In the genomic region with DNA sequence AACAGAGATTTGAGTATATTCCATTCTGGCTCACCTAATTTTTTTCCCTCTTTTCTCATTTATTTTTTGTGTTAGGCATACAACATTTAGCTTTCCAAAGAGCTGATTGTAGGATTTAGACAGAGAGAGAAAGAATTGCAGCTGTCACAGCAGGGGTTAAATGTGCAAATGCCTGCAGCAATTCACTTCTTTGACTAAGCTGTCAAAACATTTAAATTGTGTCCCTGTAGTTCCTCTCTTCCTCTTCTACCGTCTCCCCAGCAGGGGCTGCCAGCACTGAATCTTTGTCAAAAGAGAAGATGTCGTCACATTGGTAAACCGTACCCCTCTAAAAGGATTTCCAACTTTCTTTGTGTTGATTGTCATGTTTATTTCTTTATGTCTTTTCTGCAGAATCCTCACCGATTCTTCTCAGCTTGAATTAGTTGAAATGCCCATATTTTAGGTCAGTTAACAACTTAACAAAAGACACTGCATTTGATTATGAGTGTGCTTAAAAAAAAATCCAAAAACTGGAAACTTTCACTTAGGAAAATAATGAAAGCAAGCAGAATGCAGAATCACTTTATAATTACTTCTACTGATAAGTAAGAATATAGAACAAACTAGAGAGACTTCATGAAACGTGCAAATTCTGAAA, we compare ENCODE assay signal across 11 cellular contexts.
DNase-seq lines count a peak whose midpoint lies in the region; ATAC-seq lines count a peak whose summit lies in the region.
"Had no signal": no experiment of that assay in that cellular context is flagged by ENCODE, and none has a peak within 500 bp of the region (broad histone marks: within the 10 kb centered on the region; RNA-seq: fewer than 3 reads in every experiment).

No MANE protein-coding gene starts in this region.

- H3K4me1 ChIP-seq in mesodermal cell (ENCODE audit: control insufficient read depth, insufficient read depth, low read length, poor library complexity, severe bottlenecking), result peaks cover 22% of the 10 kb centered on the region

- in situ Hi-C loops in G401 (cut with HindIII; ENCODE audit: low sequenced_read_pairs), result no loop called here

- no peaks in the 10 kb centered on the region for H3K36me3 ChIP-seq in mesodermal cell (ENCODE audit: control insufficient read depth, insufficient read depth, low read length)
- H3K36me3 ChIP-seq: upper lobe of left lung had no signal

- peak overlapping the region; percentile 81 for H3K27ac ChIP-seq in mesodermal cell (ENCODE audit: low read depth, low read length, severe bottlenecking)
- H3K27ac ChIP-seq: upper lobe of left lung had no signal

- peak; percentile 13 for DNase-seq in G401 (ENCODE audit: low spot score)
- peak; percentile 59 for DNase-seq in NCI-H146 (lab: John Stamatoyannopoulos, UW)
- peak; percentile 47 for DNase-seq in brain pericyte (ENCODE audit: low read depth, low spot score)
- DNase-seq in KG1 (lab: John Stamatoyannopoulos, UW), result no peak
- no peak for DNase-seq in GM19238 (ENCODE audit: insufficient read length, low spot score)
- DNase-seq: activated T-cell treated with anti-CD3 and anti-CD28 coated beads, Interleukin-2, amount 50 U/mL, for 1 hour; NCI-H510A; upper lobe of left lung had no signal

- WGBS in mesodermal cell (ENCODE audit: insufficient coverage in 2 of 2), 2 experiments, result 0% methylated on average over 1 of the region's 5 CpGs; no CpG with 5 or more reads in 1 of the 2 experiments

- ATAC-seq in GM21576 (IDR thresholded peaks at IDR 0.05; ENCODE audit: unreplicated experiment) (no peak), GM18858 (IDR thresholded peaks at IDR 0.05; ENCODE audit: unreplicated experiment) (no peak)

- H3K4me3 ChIP-seq in mesodermal cell (ENCODE audit: extremely low read depth, insufficient read depth, low read length, poor library complexity, severe bottlenecking), result no peak overlapping the region
- H3K4me3 ChIP-seq: upper lobe of left lung had no signal

- H3K9me3 ChIP-seq in mesodermal cell (ENCODE audit: control insufficient read depth, low read length), result no peaks in the 10 kb centered on the region
- H3K9me3 ChIP-seq: upper lobe of left lung had no signal

Comparison
In these comparisons a context has a peak if more than half of its experiments do, and no peak if none do; other contexts are left out.
1. DNase-seq: peak in G401 (single experiment), NCI-H146 (single experiment) and brain pericyte (single experiment); none in KG1 (single experiment) and GM19238 (single experiment).